23 cellular contexts compared by ENCODE assay signal in genomic region chr3:5520237-5520636, GRCh38.
"Had no signal": no experiment of that assay in that cellular context is flagged by ENCODE, and none has a peak within 500 bp of the region (broad histone marks: within the 10 kb centered on the region; RNA-seq: fewer than 3 reads in every experiment).

No MANE protein-coding gene starts in this region.

- ATAC-seq: body of pancreas; gastroesophageal sphincter; left ventricle myocardium superior; natural killer cell; stimulated activated memory B cell treated with anti-CD40 and anti-IgM and Interleukin-4, amounts not matched to agents 10 μg/mL and 1 μg/mL and 100 μg/mL, for 72 hours; WTC11 had no signal

- H3K9me3 ChIP-seq: body of pancreas, sigmoid colon, suprapubic skin had no signal

- H3K27ac ChIP-seq: body of pancreas, cardiac muscle cell, epithelial cell of prostate, gastroesophageal sphincter, sigmoid colon, stomach, suprapubic skin, tibial nerve had no signal

- H3K36me3 ChIP-seq: cardiac muscle cell, gastroesophageal sphincter, sigmoid colon, stomach, suprapubic skin, tibial nerve had no signal

- FAIRE-seq: islet of Langerhans had no signal

- DNase-seq: activated gamma-delta T cell treated with Interleukin-2 at 50 U/mL for 16 hours; activated T-cell treated with anti-CD3 and anti-CD28 coated beads, Interleukin-2, amount 50 U/mL, for 1 hour; anterior cingulate cortex; body of pancreas; cortex of kidney; head of caudate nucleus; hypothalamus; left ventricle myocardium superior; mammary epithelial cell; midbrain; natural killer cell; sigmoid colon; stimulated activated CD4-positive, alpha-beta T cell treated with anti-CD3 and anti-CD28 coated beads, Interleukin-15, amount 100 ng/mL, for 24 hours; stomach had no signal

- H3K4me2 ChIP-seq: smooth muscle cell had no signal

- H3K4me1 ChIP-seq: body of pancreas, gastroesophageal sphincter, sigmoid colon, stomach, suprapubic skin, tibial nerve had no signal

- H3K27me3 ChIP-seq: body of pancreas, cardiac muscle cell, gastroesophageal sphincter, sigmoid colon, stomach, suprapubic skin, tibial nerve had no signal

- H3K4me3 ChIP-seq: body of pancreas, cardiac muscle cell, gastroesophageal sphincter, sigmoid colon, smooth muscle cell, stomach, suprapubic skin, tibial nerve had no signal
